In the genomic region with DNA sequence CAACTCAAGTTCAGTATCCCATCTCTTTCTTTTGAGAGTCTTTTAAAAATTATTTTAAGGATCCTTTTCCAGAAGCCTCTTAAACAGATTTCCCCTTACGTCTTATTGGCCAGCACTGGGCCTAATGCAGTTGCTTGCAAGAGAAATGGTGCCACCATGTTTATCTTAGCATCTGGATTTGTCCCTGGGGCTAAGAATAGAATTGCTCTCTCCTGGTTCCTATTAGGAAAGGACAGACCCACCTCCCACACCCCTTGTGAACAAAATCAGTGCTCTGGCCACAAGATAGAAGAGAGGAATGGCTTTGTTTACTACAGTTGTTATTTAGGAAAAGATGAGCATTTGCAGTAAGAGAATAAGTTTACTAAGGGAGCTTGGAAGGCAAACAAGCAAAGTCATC, we compare ENCODE assay signal across 20 cellular contexts.
"Had no signal": no experiment of that assay in that cellular context is flagged by ENCODE, and none has a peak within 500 bp of the region (broad histone marks: within the 10 kb centered on the region; RNA-seq: fewer than 3 reads in every experiment).

No MANE protein-coding gene starts in this region.

- H3K27ac Mint-ChIP-seq: effector memory CD8-positive, alpha-beta T cell; naive thymus-derived CD4-positive, alpha-beta T cell; stimulated activated memory B cell treated with anti-CD40 and anti-IgM and Interleukin-4, amounts not matched to agents 10 μg/mL and 1 μg/mL and 100 μg/mL, for 72 hours; stimulated activated naive CD8-positive, alpha-beta T cell treated with anti-CD3 and anti-CD28 coated beads, Interleukin-15, Interleukin-2, amounts not matched to agents 100 ng/mL and 50 ng/mL, for 24 hours had no signal

- H3K27me3 ChIP-seq: foreskin keratinocyte, pancreas, right lobe of liver, tibial nerve, upper lobe of right lung, vagina had no signal

- H3K27ac ChIP-seq: foreskin keratinocyte, lower lobe of right lung, pancreas, prostate gland, right lobe of liver, tibial nerve, upper lobe of right lung, vagina had no signal

- DNase-seq: effector memory CD8-positive, alpha-beta T cell; foreskin keratinocyte; head of caudate nucleus; hypothalamus; lower lobe of right lung; mesendoderm; naive thymus-derived CD4-positive, alpha-beta T cell; occipital lobe; pancreas; right lobe of liver; stimulated activated CD4-positive, alpha-beta T cell treated with anti-CD3 and anti-CD28 coated beads, Interleukin-15, amount 100 ng/mL, for 24 hours; stimulated activated CD4-positive, alpha-beta T cell treated with anti-CD3 and anti-CD28 coated beads, Interleukin-1b, Interleukin-23, amount 100 ng/mL, for 48 hours; stimulated activated CD4-positive, alpha-beta T cell treated with anti-CD3 and anti-CD28 coated beads, Interleukin-4, amount 100 ng/mL, for 24 hours; upper lobe of right lung had no signal

- H3K4me1 ChIP-seq: foreskin keratinocyte, lower lobe of right lung, pancreas, prostate gland, right lobe of liver, upper lobe of right lung had no signal

- H3K9me3 ChIP-seq: lower lobe of right lung, pancreas, prostate gland, right lobe of liver, tibial nerve, upper lobe of right lung, vagina had no signal

- H3K27me3 Mint-ChIP-seq: dendritic cell treated with granulocyte-macrophage colony-stimulating factor and Interleukin-4, amounts not matched to agents 40 ng/mL and 50 ng/mL, for 4 days; effector memory CD8-positive, alpha-beta T cell; naive thymus-derived CD4-positive, alpha-beta T cell; stimulated activated memory B cell treated with anti-CD40 and anti-IgM and Interleukin-4, amounts not matched to agents 10 μg/mL and 1 μg/mL and 100 μg/mL, for 72 hours; stimulated activated naive CD8-positive, alpha-beta T cell treated with anti-CD3 and anti-CD28 coated beads, Interleukin-15, Interleukin-2, amounts not matched to agents 100 ng/mL and 50 ng/mL, for 24 hours had no signal

- H3K9me3 Mint-ChIP-seq: dendritic cell treated with granulocyte-macrophage colony-stimulating factor and Interleukin-4, amounts not matched to agents 40 ng/mL and 50 ng/mL, for 4 days; effector memory CD8-positive, alpha-beta T cell; naive thymus-derived CD4-positive, alpha-beta T cell; stimulated activated memory B cell treated with anti-CD40 and anti-IgM and Interleukin-4, amounts not matched to agents 10 μg/mL and 1 μg/mL and 100 μg/mL, for 72 hours; stimulated activated naive CD8-positive, alpha-beta T cell treated with anti-CD3 and anti-CD28 coated beads, Interleukin-15, Interleukin-2, amounts not matched to agents 100 ng/mL and 50 ng/mL, for 24 hours had no signal

- H3K4me3 ChIP-seq: lower lobe of right lung, pancreas, prostate gland, right lobe of liver, tibial nerve, upper lobe of right lung, vagina had no signal

- H3K4me3 Mint-ChIP-seq: dendritic cell treated with granulocyte-macrophage colony-stimulating factor and Interleukin-4, amounts not matched to agents 40 ng/mL and 50 ng/mL, for 4 days; effector memory CD8-positive, alpha-beta T cell; naive thymus-derived CD4-positive, alpha-beta T cell; stimulated activated memory B cell treated with anti-CD40 and anti-IgM and Interleukin-4, amounts not matched to agents 10 μg/mL and 1 μg/mL and 100 μg/mL, for 72 hours; stimulated activated naive CD8-positive, alpha-beta T cell treated with anti-CD3 and anti-CD28 coated beads, Interleukin-15, Interleukin-2, amounts not matched to agents 100 ng/mL and 50 ng/mL, for 24 hours had no signal

- H3K36me3 ChIP-seq: pancreas, prostate gland had no signal

- H3K4me1 Mint-ChIP-seq: stimulated activated memory B cell treated with anti-CD40 and anti-IgM and Interleukin-4, amounts not matched to agents 10 μg/mL and 1 μg/mL and 100 μg/mL, for 72 hours had no signal
